ENCODE assay signal across 1 cellular context in genomic region chr12:54734196-54734950, GRCh38.
TF ChIP-seq lines count a peak whose summit lies in the region.

No MANE protein-coding gene starts in this region.

TF ChIP-seq in H1, 55 proteins besides CTCF, POLR2A, EP300 and RAD21 (continued from another document):
- TF ChIP-seq CHD7 (IDR thresholded peaks at IDR 0.05; ENCODE audit: insufficient replicate concordance, low read length) (no peak), SIN3A (conservative IDR thresholded peaks at IDR 0.05 in 1 of 2, IDR thresholded peaks at IDR 0.05 in 1 of 2; ENCODE audit: low read depth in 1 of 2, low read length in 2 of 2) (no peak), JUN (IDR thresholded peaks at IDR 0.05; ENCODE audit: low read depth, low read length) (no peak), GABPA (IDR thresholded peaks at IDR 0.05; ENCODE audit: borderline replicate concordance, insufficient read depth, low read length) (no peak), POLR2AphosphoS5 (IDR thresholded peaks at IDR 0.05; ENCODE audit: low read depth, low read length) (no peak), SUZ12 (IDR thresholded peaks at IDR 0.05; ENCODE audit: low read length) (no peak), NRF1 (IDR thresholded peaks at IDR 0.05; ENCODE audit: low read depth, low read length) (no peak)
